Comparison of ENCODE assay signal across 9 cellular contexts in the genomic region with DNA sequence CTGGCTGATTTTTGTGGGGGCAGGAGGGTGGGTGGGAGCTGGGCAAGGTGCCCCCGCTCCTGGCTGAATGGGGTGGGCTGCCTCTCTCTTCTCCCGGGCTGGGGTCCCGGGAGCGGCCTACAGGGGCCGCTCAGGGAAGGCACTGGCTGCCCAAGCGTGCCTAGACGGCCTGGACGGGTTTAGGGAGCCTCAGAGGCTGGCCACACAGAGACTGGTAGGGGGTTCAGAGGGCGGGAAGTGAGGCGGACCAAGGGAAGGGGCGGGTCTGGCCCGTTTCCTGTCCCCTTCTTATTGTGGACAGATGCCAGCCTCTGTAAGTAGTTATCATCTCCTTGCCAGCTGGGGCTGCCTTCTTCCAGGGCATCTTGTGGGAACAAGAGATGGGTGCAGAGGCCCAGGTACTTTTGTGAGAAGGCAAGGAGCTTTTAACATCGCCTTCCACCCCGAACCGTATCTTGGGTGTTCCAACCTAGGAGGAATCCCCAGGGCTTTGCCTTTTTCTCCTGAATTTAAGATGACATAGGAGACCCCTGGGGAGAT. TPM values are rescaled to one million over a fixed set of nuclear protein-coding genes. Genes with fewer than 3 reads are reported as not detected.
DNase-seq lines count a peak whose midpoint lies in the region; ATAC-seq and TF ChIP-seq lines count a peak whose summit lies in the region.
"Had no signal": no experiment of that assay in that cellular context is flagged by ENCODE, and none has a peak within 500 bp of the region (broad histone marks: within the 10 kb centered on the region; RNA-seq: fewer than 3 reads in every experiment).

No MANE protein-coding gene starts in this region.

- peak overlapping the region; percentile 76 for H2AFZ ChIP-seq in hepatocyte

- peaks cover 11% of the 10 kb centered on the region for H3K4me1 Mint-ChIP-seq in activated CD4-positive, alpha-beta T cell treated with anti-CD3 and anti-CD28 coated beads for 36 hours
- peaks cover 11% of the 10 kb centered on the region for H3K4me1 Mint-ChIP-seq in activated T-helper 1 cell treated with anti-CD3 and anti-CD28 coated beads, Interleukin-12 subunit alpha, Interleukin-12 subunit beta, Interleukin-2, Interleukin-4 antibody, amounts not matched to agents 30 ng/mL and 10 ng/mL and 1 ng/mL, durations not matched to agents 14 hours and 24 hours and 36 hours (ENCODE audit: low read depth)

- H3K27me3 ChIP-seq in hepatocyte: peaks cover 33% of the 10 kb centered on the region
- peaks cover 60% of the 10 kb centered on the region for H3K27me3 ChIP-seq in skeletal muscle satellite cell (ENCODE audit: control insufficient read depth, insufficient read depth, low read length)

- no peaks in the 10 kb centered on the region for H3K9me2 ChIP-seq in hepatocyte (replicated peaks; ENCODE audit: insufficient read depth)

- H3K9me3 ChIP-seq in hepatocyte (ENCODE audit: low read depth) (no peaks in the 10 kb centered on the region), skeletal muscle satellite cell (replicated peaks; ENCODE audit: low read length) (no peaks in the 10 kb centered on the region)

- H3K4me3 ChIP-seq in hepatocyte (no peak overlapping the region), skeletal muscle satellite cell (ENCODE audit: low read length) (peak overlapping the region; percentile 64)

- peaks cover 15% of the 10 kb centered on the region for H3K27me3 Mint-ChIP-seq in activated CD4-positive, alpha-beta T cell treated with anti-CD3 and anti-CD28 coated beads for 36 hours
- peaks cover 9% of the 10 kb centered on the region for H3K27me3 Mint-ChIP-seq in activated T-helper 1 cell treated with anti-CD3 and anti-CD28 coated beads, Interleukin-12 subunit alpha, Interleukin-12 subunit beta, Interleukin-2, Interleukin-4 antibody, amounts not matched to agents 30 ng/mL and 10 ng/mL and 1 ng/mL, durations not matched to agents 14 hours and 24 hours and 36 hours (ENCODE audit: insufficient read depth)

- H3K27ac ChIP-seq in hepatocyte: no peak overlapping the region
- H3K27ac ChIP-seq: C4-2B had no signal

- no peaks in the 10 kb centered on the region for H3K9me3 Mint-ChIP-seq in activated CD4-positive, alpha-beta T cell treated with anti-CD3 and anti-CD28 coated beads for 36 hours (ENCODE audit: low read depth)
- no peaks in the 10 kb centered on the region for H3K9me3 Mint-ChIP-seq in activated T-helper 1 cell treated with anti-CD3 and anti-CD28 coated beads, Interleukin-12 subunit alpha, Interleukin-12 subunit beta, Interleukin-2, Interleukin-4 antibody, amounts not matched to agents 30 ng/mL and 10 ng/mL and 1 ng/mL, durations not matched to agents 14 hours and 24 hours and 36 hours

- no peaks in the 10 kb centered on the region for H4K20me1 ChIP-seq in hepatocyte (ENCODE audit: insufficient read depth, poor library complexity, severe bottlenecking)

- WGBS in hepatocyte (ENCODE audit: low lambda C conversion rate, missing lambda C conversion rate): 36% methylated on average over 12 of the region's 15 CpGs

- no peaks in the 10 kb centered on the region for H3K79me2 ChIP-seq in hepatocyte

- POLR2A ChIA-PET in activated CD4-positive, alpha-beta T cell treated with anti-CD3 and anti-CD28 coated beads for 36 hours (lab: Charles Lee): interaction anchor here (0.6 kb wide), 1 partner anchor 53 kb away, joined by 4 read pairs; no protein-coding TSS in a partner anchor

- no peak overlapping the region for H3K9ac ChIP-seq in skeletal muscle satellite cell (ENCODE audit: low read depth, low read length)

- CTCF ChIA-PET in activated CD4-positive, alpha-beta T cell treated with anti-CD3 and anti-CD28 coated beads for 36 hours (lab: Charles Lee): interaction anchor here (0.6 to 3.0 kb wide), 4 partner anchors 10 to 320 kb away, joined by 3 to 18 read pairs (median 3); no protein-coding TSS in a partner anchor

- DNase-seq in activated CD4-positive, alpha-beta T cell treated with anti-CD3 and anti-CD28 coated beads for 36 hours: peak; percentile 19
- DNase-seq in activated CD4-positive, alpha-beta T cell treated with anti-CD3 and anti-CD28 coated beads for 4 hours: no peak
- DNase-seq in activated T-helper 1 cell treated with anti-CD3 and anti-CD28 coated beads, Interleukin-12 subunit alpha, Interleukin-12 subunit beta, Interleukin-2, Interleukin-4 antibody, amounts not matched to agents 30 ng/mL and 10 ng/mL and 1 ng/mL, durations not matched to agents 14 hours and 24 hours and 36 hours (ENCODE audit: low spot score): no peak
- no peak for DNase-seq in hepatocyte (ENCODE audit: low spot score)
- DNase-seq in SIG-M5 (lab: John Stamatoyannopoulos, UW): no peak
- no peak for DNase-seq in NCI-H345 treated with DMSO at 0.1 percent for 48 hours (lab: John Stamatoyannopoulos, UW; ENCODE audit: unreplicated experiment)

- peaks cover 2% of the 10 kb centered on the region for H3K36me3 Mint-ChIP-seq in activated CD4-positive, alpha-beta T cell treated with anti-CD3 and anti-CD28 coated beads for 36 hours (ENCODE audit: low read depth)
- no peaks in the 10 kb centered on the region for H3K36me3 Mint-ChIP-seq in activated T-helper 1 cell treated with anti-CD3 and anti-CD28 coated beads, Interleukin-12 subunit alpha, Interleukin-12 subunit beta, Interleukin-2, Interleukin-4 antibody, amounts not matched to agents 30 ng/mL and 10 ng/mL and 1 ng/mL, durations not matched to agents 14 hours and 24 hours and 36 hours (ENCODE audit: low read depth)

- no peak for TF ChIP-seq CTCF in hepatocyte (IDR thresholded peaks at IDR 0.05; ENCODE audit: poor library complexity)

- ATAC-seq in activated CD4-positive, alpha-beta T cell treated with anti-CD3 and anti-CD28 coated beads for 36 hours: peak; percentile 50
- peak; percentile 50 for ATAC-seq in HG03064 (IDR thresholded peaks at IDR 0.05; ENCODE audit: low read depth, unreplicated experiment)

- H3K4me1 ChIP-seq in hepatocyte (ENCODE audit: insufficient read depth) (no peaks in the 10 kb centered on the region), skeletal muscle satellite cell (ENCODE audit: control insufficient read depth, insufficient read depth, low read length) (peaks cover 11% of the 10 kb centered on the region)

- intact Hi-C loops in activated CD4-positive, alpha-beta T cell treated with anti-CD3 and anti-CD28 coated beads for 36 hours (cut with DNase I, micrococcal nuclease): loop anchor here in 1 of 2 experiments (1.0 kb wide), 2 partner anchors 29 to 95 kb away; partner anchors contain the start of gene NCOA5
- intact Hi-C loops in activated T-helper 1 cell treated with anti-CD3 and anti-CD28 coated beads, Interleukin-12 subunit alpha, Interleukin-12 subunit beta, Interleukin-2, Interleukin-4 antibody, amounts not matched to agents 30 ng/mL and 10 ng/mL and 1 ng/mL, durations not matched to agents 14 hours and 24 hours and 36 hours (cut with micrococcal nuclease): no loop called here

- peak overlapping the region; percentile 84 for H3K4me2 ChIP-seq in hepatocyte
- H3K4me2 ChIP-seq in skeletal muscle satellite cell (ENCODE audit: low read length): peak overlapping the region; percentile 86

- peak overlapping the region; percentile 90 for H3K4me3 Mint-ChIP-seq in activated CD4-positive, alpha-beta T cell treated with anti-CD3 and anti-CD28 coated beads for 36 hours
- H3K4me3 Mint-ChIP-seq in activated T-helper 1 cell treated with anti-CD3 and anti-CD28 coated beads, Interleukin-12 subunit alpha, Interleukin-12 subunit beta, Interleukin-2, Interleukin-4 antibody, amounts not matched to agents 30 ng/mL and 10 ng/mL and 1 ng/mL, durations not matched to agents 14 hours and 24 hours and 36 hours: peak overlapping the region; percentile 90

- H3K36me3 ChIP-seq in hepatocyte (replicated peaks; ENCODE audit: insufficient read depth, low read depth): no peaks in the 10 kb centered on the region
- H3K36me3 ChIP-seq in skeletal muscle satellite cell (ENCODE audit: insufficient read depth, low read length): no peaks in the 10 kb centered on the region

- H3K27ac Mint-ChIP-seq in activated CD4-positive, alpha-beta T cell treated with anti-CD3 and anti-CD28 coated beads for 36 hours: no peak overlapping the region
- H3K27ac Mint-ChIP-seq in activated T-helper 1 cell treated with anti-CD3 and anti-CD28 coated beads, Interleukin-12 subunit alpha, Interleukin-12 subunit beta, Interleukin-2, Interleukin-4 antibody, amounts not matched to agents 30 ng/mL and 10 ng/mL and 1 ng/mL, durations not matched to agents 14 hours and 24 hours and 36 hours: no peak overlapping the region

RNA-seq across cellular contexts. Expression of gene CD40, which starts 0.4 kb away (rescaled TPM):
- total RNA-seq in activated CD4-positive, alpha-beta T cell treated with anti-CD3 and anti-CD28 coated beads for 36 hours: 1 to 10 TPM; 4.0 to 5.1 TPM
- 2.0 TPM in 2 replicates for total RNA-seq in activated T-helper 1 cell treated with anti-CD3 and anti-CD28 coated beads, Interleukin-12 subunit alpha, Interleukin-12 subunit beta, Interleukin-2, Interleukin-4 antibody, amounts not matched to agents 30 ng/mL and 10 ng/mL and 1 ng/mL, durations not matched to agents 14 hours and 24 hours and 36 hours
- total RNA-seq in hepatocyte: 2.8 and 3.2 TPM in 2 replicates
- 8.0 and 10.3 TPM in 2 replicates for polyA plus RNA-seq in hepatocyte
- total RNA-seq in skeletal muscle satellite cell (2012; rRNA removed): 2.6 and 3.3 TPM in 2 replicates

RNA-seq across cellular contexts. Expression of gene NCOA5, which starts 28.8 kb away (rescaled TPM):
- total RNA-seq in activated CD4-positive, alpha-beta T cell treated with anti-CD3 and anti-CD28 coated beads for 36 hours: 10 to 100 TPM; 17.9 to 18.8 TPM
- 30.4 and 32.9 TPM in 2 replicates for total RNA-seq in activated T-helper 1 cell treated with anti-CD3 and anti-CD28 coated beads, Interleukin-12 subunit alpha, Interleukin-12 subunit beta, Interleukin-2, Interleukin-4 antibody, amounts not matched to agents 30 ng/mL and 10 ng/mL and 1 ng/mL, durations not matched to agents 14 hours and 24 hours and 36 hours
- 24.0 and 25.6 TPM in 2 replicates for total RNA-seq in hepatocyte
- 24.1 and 26.2 TPM in 2 replicates for polyA plus RNA-seq in hepatocyte
- 12.2 and 16.8 TPM in 2 replicates for total RNA-seq in skeletal muscle satellite cell (2012; rRNA removed)
